9 cellular contexts compared by ENCODE assay signal in genomic region chr17:40915721-40916256, GRCh38. TPM values are rescaled to one million over a fixed set of nuclear protein-coding genes. Genes with fewer than 3 reads are reported as not detected.
DNase-seq lines count a peak whose midpoint lies in the region; ATAC-seq and TF ChIP-seq lines count a peak whose summit lies in the region.
"Had no signal": no experiment of that assay in that cellular context is flagged by ENCODE, and none has a peak within 500 bp of the region (broad histone marks: within the 10 kb centered on the region; RNA-seq: fewer than 3 reads in every experiment).

No MANE protein-coding gene starts in this region.

- TF ChIP-seq POLR2A in suprapubic skin (IDR thresholded peaks at IDR 0.05): no peak

- no peaks in the 10 kb centered on the region for H3K36me3 ChIP-seq in fibroblast of lung (ENCODE audit: control insufficient read depth, insufficient read depth, low read length)
- H3K36me3 ChIP-seq in suprapubic skin: no peaks in the 10 kb centered on the region

- peak; percentile 65 for DNase-seq in NOMO-1 treated with dmso at 0.1 percent for 144 hours (lab: John Stamatoyannopoulos, UW; ENCODE audit: unreplicated experiment)
- DNase-seq in fibroblast of lung (ENCODE audit: low read depth in 2 of 2): peak; percentile 26 to 71
- no peak for DNase-seq in suprapubic skin (ENCODE audit: low spot score in 2 of 2)
- DNase-seq in hypothalamus (lab: John Stamatoyannopoulos, UW): no peak
- DNase-seq in NCI-H1930 (lab: John Stamatoyannopoulos, UW): no peak
- no peak for DNase-seq in islet precursor cell
- DNase-seq: NCI-H2029, SHP77 treated with DMSO at 0.1 percent for 48 hours had no signal

- H2AFZ ChIP-seq in fibroblast of lung (ENCODE audit: low read length): peak overlapping the region; percentile 49

- no peak overlapping the region for H3K4me3 ChIP-seq in fibroblast of lung (replicated peaks in 1 of 4; ENCODE audit: control extremely low read depth in 1 of 4, insufficient read depth in 1 of 4, low read depth in 3 of 4, low read length in 4 of 4)
- H3K4me3 ChIP-seq in suprapubic skin: no peak overlapping the region

- TF ChIP-seq CTCF in fibroblast of lung (conservative IDR thresholded peaks at IDR 0.05 in 1 of 2, IDR thresholded peaks at IDR 0.05 in 1 of 2; ENCODE audit: low read depth in 1 of 2, low read length in 2 of 2): no peak
- no peak for TF ChIP-seq CTCF in suprapubic skin (IDR thresholded peaks at IDR 0.05)

- no peak overlapping the region for H3K9ac ChIP-seq in fibroblast of lung (ENCODE audit: insufficient read depth, low read length)

- no peaks in the 10 kb centered on the region for H3K79me2 ChIP-seq in fibroblast of lung (ENCODE audit: control insufficient read depth, insufficient read depth, low read length)

- H3K27me3 ChIP-seq in fibroblast of lung (ENCODE audit: control insufficient read depth, insufficient read depth, low read length) (no peaks in the 10 kb centered on the region), suprapubic skin (no peaks in the 10 kb centered on the region)

- ATAC-seq in GM18520 (IDR thresholded peaks at IDR 0.05; ENCODE audit: unreplicated experiment): peak; percentile 42

- H3K4me2 ChIP-seq in fibroblast of lung (ENCODE audit: extremely low read depth, insufficient read depth, low read length): peak overlapping the region; percentile 4

- H3K4me1 ChIP-seq in fibroblast of lung (ENCODE audit: control insufficient read depth, extremely low read depth, insufficient read depth, low read length) (peaks cover 13% of the 10 kb centered on the region), suprapubic skin (peaks cover 41% of the 10 kb centered on the region)

- no peaks in the 10 kb centered on the region for H4K20me1 ChIP-seq in fibroblast of lung (ENCODE audit: control insufficient read depth, extremely low read depth, insufficient read depth, low read length)

- no peak for TF ChIP-seq EP300 in suprapubic skin (IDR thresholded peaks at IDR 0.05)

- 57% methylated on average over 2 of the region's 2 CpGs for WGBS in suprapubic skin

- H3K9me3 ChIP-seq in fibroblast of lung (ENCODE audit: control insufficient read depth, insufficient read depth, low read depth, low read length): no peaks in the 10 kb centered on the region
- no peaks in the 10 kb centered on the region for H3K9me3 ChIP-seq in suprapubic skin

- H3K27ac ChIP-seq in fibroblast of lung (ENCODE audit: insufficient read depth, low read length) (peak overlapping the region; percentile 80), suprapubic skin (peak overlapping the region; percentile 49)

RNA-seq across cellular contexts. Expression of gene KRT23, which starts 21.7 kb away (rescaled TPM):
- total RNA-seq in fibroblast of lung (not detected in 2 replicates), suprapubic skin (100 to 1,000 TPM in 3 of 4 donors, 10 to 100 TPM in 1; 84.6 to 310 (median 217) TPM)
- 0.11 and 0.17 TPM in 2 replicates for polyA plus RNA-seq in fibroblast of lung
- polyA plus RNA-seq in fibroblast of lung (2012): 0.07 TPM in 1 of 2 replicates, not detected in the other
- polyA minus RNA-seq in fibroblast of lung (ENCODE audit: low replicate concordance): not detected in 2 replicates

RNA-seq across cellular contexts. Expression of gene KRT20, which starts 30.7 kb away (rescaled TPM):
- total RNA-seq in fibroblast of lung (not detected in 2 replicates), suprapubic skin (under 1 TPM in 1 of 4 donors, not detected in 3; 0.60 TPM)
- not detected in 2 replicates for polyA plus RNA-seq in fibroblast of lung
- not detected in 2 replicates for polyA plus RNA-seq in fibroblast of lung (2012)
- not detected in 2 replicates for polyA minus RNA-seq in fibroblast of lung (ENCODE audit: low replicate concordance)

RNA-seq across cellular contexts. Expression of gene KRT12, which starts 48.8 kb away (rescaled TPM):
- total RNA-seq in fibroblast of lung (not detected in 2 replicates), suprapubic skin (not detected)
- polyA plus RNA-seq in fibroblast of lung: not detected in 2 replicates
- not detected in 2 replicates for polyA plus RNA-seq in fibroblast of lung (2012)
- not detected in 2 replicates for polyA minus RNA-seq in fibroblast of lung (ENCODE audit: low replicate concordance)

RNA-seq across cellular contexts. Expression of gene KRT39, which starts 51.0 kb away (rescaled TPM):
- total RNA-seq in fibroblast of lung (0.26 and 0.33 TPM in 2 replicates), suprapubic skin (10 to 100 TPM in 1 of 4 donors, 1 to 10 TPM in 1, not detected in 2; 2.5 to 13.3 TPM)
- polyA plus RNA-seq in fibroblast of lung: 0.19 and 0.22 TPM in 2 replicates
- polyA plus RNA-seq in fibroblast of lung (2012): 0.16 and 0.19 TPM in 2 replicates
- not detected in 2 replicates for polyA minus RNA-seq in fibroblast of lung (ENCODE audit: low replicate concordance)

Comparison
In these comparisons a context has a peak if more than half of its experiments do, and no peak if none do; other contexts are left out.
1. DNase-seq: peak in NOMO-1 treated with dmso at 0.1 percent for 144 hours (single experiment) and fibroblast of lung (2 of 2); none in suprapubic skin (0 of 2), hypothalamus (0 of 51), NCI-H1930 (0 of 2) and islet precursor cell (single experiment).
2. RNA of gene KRT23, which starts 21.7 kb away (total RNA-seq): 84.6 to 310 TPM in suprapubic skin; not detected in fibroblast of lung; every median in the first group is over 10 times any median in the second.